Comparison of ENCODE assay signal across 1 cellular context in the genomic region with DNA sequence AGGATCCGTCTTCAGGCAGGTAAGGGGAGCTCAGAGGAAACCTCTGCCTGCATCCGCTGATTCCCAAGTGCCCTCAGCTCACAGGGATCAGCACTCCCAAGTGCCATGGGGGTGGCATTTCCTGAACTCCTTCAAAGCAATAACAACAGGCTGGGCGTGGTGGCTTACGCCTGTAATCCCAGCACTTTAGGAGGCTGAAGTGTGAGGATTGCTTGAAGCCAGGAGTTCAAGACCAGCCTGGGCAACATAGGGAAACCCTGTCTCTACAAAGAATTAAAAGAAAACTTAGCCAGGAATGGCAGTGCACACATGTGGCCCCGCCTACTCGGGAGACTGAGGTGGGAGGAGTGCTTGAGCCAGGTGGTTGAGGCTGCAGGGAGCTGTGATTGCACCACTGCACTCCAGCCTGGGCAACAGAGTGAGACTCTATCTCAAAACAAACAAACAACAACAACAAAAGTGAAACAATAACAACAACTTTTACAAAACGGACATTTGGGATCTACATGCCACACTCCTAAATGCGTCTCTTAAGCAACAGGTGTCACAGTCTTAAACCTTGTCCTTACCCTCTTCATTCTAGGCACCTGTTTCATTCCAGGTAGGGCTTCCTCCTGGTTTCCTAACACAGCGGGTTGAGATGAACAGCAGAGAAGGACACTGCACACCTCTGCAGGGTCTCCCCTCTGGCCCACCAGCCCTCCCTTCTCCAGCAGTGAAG.
A peak's percentile ranks its signal among the peaks of the same experiment; 100 is the strongest.
TF ChIP-seq lines count a peak whose summit lies in the region.

No MANE protein-coding gene starts in this region.

TF ChIP-seq in K562, 482 proteins besides CTCF, POLR2A, EP300 and RAD21 (continued from another document):
- TF ChIP-seq, protein P1, sequence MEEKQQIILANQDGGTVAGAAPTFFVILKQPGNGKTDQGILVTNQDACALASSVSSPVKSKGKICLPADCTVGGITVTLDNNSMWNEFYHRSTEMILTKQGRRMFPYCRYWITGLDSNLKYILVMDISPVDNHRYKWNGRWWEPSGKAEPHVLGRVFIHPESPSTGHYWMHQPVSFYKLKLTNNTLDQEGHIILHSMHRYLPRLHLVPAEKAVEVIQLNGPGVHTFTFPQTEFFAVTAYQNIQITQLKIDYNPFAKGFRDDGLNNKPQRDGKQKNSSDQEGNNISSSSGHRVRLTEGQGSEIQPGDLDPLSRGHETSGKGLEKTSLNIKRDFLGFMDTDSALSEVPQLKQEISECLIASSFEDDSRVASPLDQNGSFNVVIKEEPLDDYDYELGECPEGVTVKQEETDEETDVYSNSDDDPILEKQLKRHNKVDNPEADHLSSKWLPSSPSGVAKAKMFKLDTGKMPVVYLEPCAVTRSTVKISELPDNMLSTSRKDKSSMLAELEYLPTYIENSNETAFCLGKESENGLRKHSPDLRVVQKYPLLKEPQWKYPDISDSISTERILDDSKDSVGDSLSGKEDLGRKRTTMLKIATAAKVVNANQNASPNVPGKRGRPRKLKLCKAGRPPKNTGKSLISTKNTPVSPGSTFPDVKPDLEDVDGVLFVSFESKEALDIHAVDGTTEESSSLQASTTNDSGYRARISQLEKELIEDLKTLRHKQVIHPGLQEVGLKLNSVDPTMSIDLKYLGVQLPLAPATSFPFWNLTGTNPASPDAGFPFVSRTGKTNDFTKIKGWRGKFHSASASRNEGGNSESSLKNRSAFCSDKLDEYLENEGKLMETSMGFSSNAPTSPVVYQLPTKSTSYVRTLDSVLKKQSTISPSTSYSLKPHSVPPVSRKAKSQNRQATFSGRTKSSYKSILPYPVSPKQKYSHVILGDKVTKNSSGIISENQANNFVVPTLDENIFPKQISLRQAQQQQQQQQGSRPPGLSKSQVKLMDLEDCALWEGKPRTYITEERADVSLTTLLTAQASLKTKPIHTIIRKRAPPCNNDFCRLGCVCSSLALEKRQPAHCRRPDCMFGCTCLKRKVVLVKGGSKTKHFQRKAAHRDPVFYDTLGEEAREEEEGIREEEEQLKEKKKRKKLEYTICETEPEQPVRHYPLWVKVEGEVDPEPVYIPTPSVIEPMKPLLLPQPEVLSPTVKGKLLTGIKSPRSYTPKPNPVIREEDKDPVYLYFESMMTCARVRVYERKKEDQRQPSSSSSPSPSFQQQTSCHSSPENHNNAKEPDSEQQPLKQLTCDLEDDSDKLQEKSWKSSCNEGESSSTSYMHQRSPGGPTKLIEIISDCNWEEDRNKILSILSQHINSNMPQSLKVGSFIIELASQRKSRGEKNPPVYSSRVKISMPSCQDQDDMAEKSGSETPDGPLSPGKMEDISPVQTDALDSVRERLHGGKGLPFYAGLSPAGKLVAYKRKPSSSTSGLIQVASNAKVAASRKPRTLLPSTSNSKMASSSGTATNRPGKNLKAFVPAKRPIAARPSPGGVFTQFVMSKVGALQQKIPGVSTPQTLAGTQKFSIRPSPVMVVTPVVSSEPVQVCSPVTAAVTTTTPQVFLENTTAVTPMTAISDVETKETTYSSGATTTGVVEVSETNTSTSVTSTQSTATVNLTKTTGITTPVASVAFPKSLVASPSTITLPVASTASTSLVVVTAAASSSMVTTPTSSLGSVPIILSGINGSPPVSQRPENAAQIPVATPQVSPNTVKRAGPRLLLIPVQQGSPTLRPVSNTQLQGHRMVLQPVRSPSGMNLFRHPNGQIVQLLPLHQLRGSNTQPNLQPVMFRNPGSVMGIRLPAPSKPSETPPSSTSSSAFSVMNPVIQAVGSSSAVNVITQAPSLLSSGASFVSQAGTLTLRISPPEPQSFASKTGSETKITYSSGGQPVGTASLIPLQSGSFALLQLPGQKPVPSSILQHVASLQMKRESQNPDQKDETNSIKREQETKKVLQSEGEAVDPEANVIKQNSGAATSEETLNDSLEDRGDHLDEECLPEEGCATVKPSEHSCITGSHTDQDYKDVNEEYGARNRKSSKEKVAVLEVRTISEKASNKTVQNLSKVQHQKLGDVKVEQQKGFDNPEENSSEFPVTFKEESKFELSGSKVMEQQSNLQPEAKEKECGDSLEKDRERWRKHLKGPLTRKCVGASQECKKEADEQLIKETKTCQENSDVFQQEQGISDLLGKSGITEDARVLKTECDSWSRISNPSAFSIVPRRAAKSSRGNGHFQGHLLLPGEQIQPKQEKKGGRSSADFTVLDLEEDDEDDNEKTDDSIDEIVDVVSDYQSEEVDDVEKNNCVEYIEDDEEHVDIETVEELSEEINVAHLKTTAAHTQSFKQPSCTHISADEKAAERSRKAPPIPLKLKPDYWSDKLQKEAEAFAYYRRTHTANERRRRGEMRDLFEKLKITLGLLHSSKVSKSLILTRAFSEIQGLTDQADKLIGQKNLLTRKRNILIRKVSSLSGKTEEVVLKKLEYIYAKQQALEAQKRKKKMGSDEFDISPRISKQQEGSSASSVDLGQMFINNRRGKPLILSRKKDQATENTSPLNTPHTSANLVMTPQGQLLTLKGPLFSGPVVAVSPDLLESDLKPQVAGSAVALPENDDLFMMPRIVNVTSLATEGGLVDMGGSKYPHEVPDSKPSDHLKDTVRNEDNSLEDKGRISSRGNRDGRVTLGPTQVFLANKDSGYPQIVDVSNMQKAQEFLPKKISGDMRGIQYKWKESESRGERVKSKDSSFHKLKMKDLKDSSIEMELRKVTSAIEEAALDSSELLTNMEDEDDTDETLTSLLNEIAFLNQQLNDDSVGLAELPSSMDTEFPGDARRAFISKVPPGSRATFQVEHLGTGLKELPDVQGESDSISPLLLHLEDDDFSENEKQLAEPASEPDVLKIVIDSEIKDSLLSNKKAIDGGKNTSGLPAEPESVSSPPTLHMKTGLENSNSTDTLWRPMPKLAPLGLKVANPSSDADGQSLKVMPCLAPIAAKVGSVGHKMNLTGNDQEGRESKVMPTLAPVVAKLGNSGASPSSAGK (IDR thresholded peaks at IDR 0.05), result no peak
- TF ChIP-seq PYGO2 (tag; IDR thresholded peaks at IDR 0.05) (no peak), ELF1 (tag; IDR thresholded peaks at IDR 0.05) (no peak), XRCC3 (IDR thresholded peaks at IDR 0.05) (no peak), CEBPG (CRISPR knock-in tag; IDR thresholded peaks at IDR 0.05) (no peak), CEBPG (tag; conservative IDR thresholded peaks at IDR 0.05 in 1 of 2, IDR thresholded peaks at IDR 0.05 in 1 of 2) (peak in 1 of 2 experiments; percentile 21; a peak in 1 of 4 replicates), NFE2L1 (tag; IDR thresholded peaks at IDR 0.05; ENCODE audit: borderline replicate concordance, low read depth) (no peak), ZNF57 (CRISPR knock-in tag; IDR thresholded peaks at IDR 0.05) (no peak), SRSF9 (IDR thresholded peaks at IDR 0.05; ENCODE audit: borderline replicate concordance, low read depth, low read length) (no peak), MTA3 (IDR thresholded peaks at IDR 0.05; ENCODE audit: borderline replicate concordance) (no peak; the same call in 1 of the 2 replicates)
- TF ChIP-seq, protein P2, sequence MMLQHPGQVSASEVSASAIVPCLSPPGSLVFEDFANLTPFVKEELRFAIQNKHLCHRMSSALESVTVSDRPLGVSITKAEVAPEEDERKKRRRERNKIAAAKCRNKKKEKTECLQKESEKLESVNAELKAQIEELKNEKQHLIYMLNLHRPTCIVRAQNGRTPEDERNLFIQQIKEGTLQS (IDR thresholded peaks at IDR 0.05), result 0 out of 2 replicates have a peak, but pooled peaks have one; percentile 6
- TF ChIP-seq, protein P2 (CRISPR knock-in tag; conservative IDR thresholded peaks at IDR 0.05), result no peak
